In genomic region chr10:31939797-31940708, GRCh38 we compare ENCODE assay signal across 13 cellular contexts. TPM values are rescaled to one million over a fixed set of nuclear protein-coding genes. Genes with fewer than 3 reads are reported as not detected.
DNase-seq lines count a peak whose midpoint lies in the region; ATAC-seq and TF ChIP-seq lines count a peak whose summit lies in the region.
"Had no signal": no experiment of that assay in that cellular context is flagged by ENCODE, and none has a peak within 500 bp of the region (broad histone marks: within the 10 kb centered on the region; RNA-seq: fewer than 3 reads in every experiment).

No MANE protein-coding gene starts in this region.

- no peak overlapping the region for H2BK12ac ChIP-seq in mesenchymal stem cell (ENCODE audit: low read length in 2 of 2)

- ATAC-seq in body of pancreas: no peak
- no peak for ATAC-seq in naive thymus-derived CD8-positive, alpha-beta T cell

- no peak overlapping the region for H2BK5ac ChIP-seq in mesenchymal stem cell (ENCODE audit: low read depth, low read length, poor library complexity, severe bottlenecking)

- no peak overlapping the region for H2AK5ac ChIP-seq in mesenchymal stem cell (ENCODE audit: low read length, severe bottlenecking)

- H3K23ac ChIP-seq in mesenchymal stem cell (ENCODE audit: low read length in 2 of 2): no peak overlapping the region

- H4K8ac ChIP-seq in mesenchymal stem cell (ENCODE audit: low read length): no peak overlapping the region

- peaks cover 4% of the 10 kb centered on the region for H3K79me1 ChIP-seq in mesenchymal stem cell (replicated peaks; ENCODE audit: low read length, poor library complexity, severe bottlenecking)

- DNase-seq in Caco-2 (no peak), NCI-H226 (peak; percentile 42), body of pancreas (no peak), mesenchymal stem cell (peak; percentile 38), SIG-M5 (lab: John Stamatoyannopoulos, UW) (no peak), tibial artery (no peak), GDM1 (lab: John Stamatoyannopoulos, UW) (no peak)
- no peak for DNase-seq in naive thymus-derived CD8-positive, alpha-beta T cell
- DNase-seq: activated naive CD8-positive, alpha-beta T cell treated with anti-CD3 and anti-CD28 coated beads, Interleukin-2, amount 10 ng/mL, durations not matched to agents 7 days and 5 days had no signal

- peak overlapping the region; percentile 81 for H3K9ac ChIP-seq in mesenchymal stem cell (ENCODE audit: low read length)

- no TSS peak for BruUV-seq in Caco-2 (replicated peaks; lab: Mats Ljungman, UMichigan)

- H3K18ac ChIP-seq in mesenchymal stem cell (ENCODE audit: low read depth in 1 of 2, low read length in 2 of 2): no peak overlapping the region

- H3K4me1 ChIP-seq in Caco-2: peaks cover 66% of the 10 kb centered on the region
- H3K4me1 ChIP-seq in body of pancreas: peaks cover 59% of the 10 kb centered on the region
- H3K4me1 ChIP-seq in mesenchymal stem cell (ENCODE audit: control insufficient read depth, insufficient read depth, low read depth, low read length): peaks cover 6% of the 10 kb centered on the region
- peaks cover 0 to 28% (median 8%) of the 10 kb centered on the region in 4 donors for H3K4me1 ChIP-seq in tibial artery

- no peak overlapping the region for H3K4ac ChIP-seq in mesenchymal stem cell (ENCODE audit: low read depth in 1 of 2, low read length in 2 of 2)

- POLR2A ChIA-PET in Caco-2 (lab: Charles Lee): no interaction called here
- POLR2A ChIA-PET in naive thymus-derived CD8-positive, alpha-beta T cell (lab: Charles Lee): no interaction called here

- no peak overlapping the region for H2BK15ac ChIP-seq in mesenchymal stem cell (ENCODE audit: low read depth, poor library complexity, severe bottlenecking)

- H3K4me1 Mint-ChIP-seq in Caco-2 (ENCODE audit: low read depth, unreplicated experiment): peaks cover 46% of the 10 kb centered on the region
- peaks cover 2 to 18% (median 6%) of the 10 kb centered on the region in 4 donors for H3K4me1 Mint-ChIP-seq in naive thymus-derived CD8-positive, alpha-beta T cell

- H3K4me3 ChIP-seq in Caco-2 (ENCODE audit: low read depth, low read length) (no peak overlapping the region), body of pancreas (no peak overlapping the region), mesenchymal stem cell (ENCODE audit: insufficient read depth in 1 of 2, low read depth in 1 of 2, low read length in 2 of 2) (peak overlapping the region in 1 of 2 experiments; percentile 22), tibial artery (no peak overlapping the region)
- H3K4me3 ChIP-seq: gastroesophageal sphincter had no signal

- intact Hi-C loops in Caco-2 (cut with micrococcal nuclease; ENCODE audit: unreplicated experiment): no loop called here
- intact Hi-C loops in body of pancreas (cut with DNase I): no loop called here
- intact Hi-C loops in tibial artery (cut with DNase I; ENCODE audit: low total_unique reads): loop anchor here (10.0 kb wide), 1 partner anchor 75 kb away; no protein-coding TSS in a partner anchor

- H3K36me3 ChIP-seq in Caco-2 (ENCODE audit: control insufficient read depth, insufficient read depth, low read length) (no peaks in the 10 kb centered on the region), body of pancreas (replicated peaks in 1 of 2; ENCODE audit: insufficient read depth in 1 of 2, low read depth in 2 of 2) (no peaks in the 10 kb centered on the region), mesenchymal stem cell (ENCODE audit: control insufficient read depth in 1 of 2, insufficient read depth in 2 of 2, low read depth in 1 of 2, low read length in 2 of 2) (no peaks in the 10 kb centered on the region), tibial artery (no peaks in the 10 kb centered on the region)
- H3K36me3 ChIP-seq: gastroesophageal sphincter, neutrophil had no signal

- H3K27me3 ChIP-seq in Caco-2 (replicated peaks; ENCODE audit: control insufficient read depth, insufficient read depth, low read length): no peaks in the 10 kb centered on the region
- no peaks in the 10 kb centered on the region for H3K27me3 ChIP-seq in body of pancreas
- H3K27me3 ChIP-seq in mesenchymal stem cell (ENCODE audit: control insufficient read depth in 1 of 2, insufficient read depth in 1 of 2, low read length in 2 of 2): no peaks in the 10 kb centered on the region
- H3K27me3 ChIP-seq in tibial artery: no peaks in the 10 kb centered on the region
- H3K27me3 ChIP-seq: gastroesophageal sphincter, neutrophil had no signal

- CTCF ChIA-PET in Caco-2 (lab: Charles Lee): interaction anchor here (1.3 kb wide), 1 partner anchor 78 kb away, joined by 3 read pairs; no protein-coding TSS in a partner anchor

- H3K27ac Mint-ChIP-seq in Caco-2 (ENCODE audit: unreplicated experiment): peak overlapping the region; percentile 16
- no peak overlapping the region for H3K27ac Mint-ChIP-seq in naive thymus-derived CD8-positive, alpha-beta T cell
- H3K27ac Mint-ChIP-seq: activated naive CD8-positive, alpha-beta T cell treated with anti-CD3 and anti-CD28 coated beads, Interleukin-2, amount 10 ng/mL, durations not matched to agents 7 days and 5 days; B cell; dendritic cell treated with granulocyte-macrophage colony-stimulating factor and Interleukin-4, amounts not matched to agents 40 ng/mL and 50 ng/mL, for 4 days had no signal

- no peaks in the 10 kb centered on the region for H3K27me3 Mint-ChIP-seq in Caco-2 (ENCODE audit: insufficient read depth, unreplicated experiment)
- no peaks in the 10 kb centered on the region for H3K27me3 Mint-ChIP-seq in naive thymus-derived CD8-positive, alpha-beta T cell
- H3K27me3 Mint-ChIP-seq: B cell; dendritic cell treated with granulocyte-macrophage colony-stimulating factor and Interleukin-4, amounts not matched to agents 40 ng/mL and 50 ng/mL, for 4 days had no signal

- H2AFZ ChIP-seq in mesenchymal stem cell (ENCODE audit: low read depth, low read length): no peak overlapping the region

- H2BK120ac ChIP-seq in mesenchymal stem cell (ENCODE audit: low read depth, low read length): no peak overlapping the region

- TF ChIP-seq POLR2A in body of pancreas (IDR thresholded peaks at IDR 0.05): no peak

- H3K27ac ChIP-seq in body of pancreas (peak overlapping the region; percentile 20 to 85 (median 74)), mesenchymal stem cell (ENCODE audit: low read length, poor library complexity, severe bottlenecking) (no peak overlapping the region), tibial artery (no peak overlapping the region)
- H3K27ac ChIP-seq: gastroesophageal sphincter, neutrophil had no signal

- no peaks in the 10 kb centered on the region for H3K36me3 Mint-ChIP-seq in Caco-2 (ENCODE audit: insufficient read depth, unreplicated experiment)
- H3K36me3 Mint-ChIP-seq in naive thymus-derived CD8-positive, alpha-beta T cell: no peaks in the 10 kb centered on the region
- H3K36me3 Mint-ChIP-seq: activated naive CD8-positive, alpha-beta T cell treated with anti-CD3 and anti-CD28 coated beads, Interleukin-2, amount 10 ng/mL, durations not matched to agents 7 days and 5 days had no signal

- H3K4me3 Mint-ChIP-seq in Caco-2 (ENCODE audit: unreplicated experiment): no peak overlapping the region
- H3K4me3 Mint-ChIP-seq in naive thymus-derived CD8-positive, alpha-beta T cell: no peak overlapping the region
- H3K4me3 Mint-ChIP-seq: activated naive CD8-positive, alpha-beta T cell treated with anti-CD3 and anti-CD28 coated beads, Interleukin-2, amount 10 ng/mL, durations not matched to agents 7 days and 5 days; B cell; dendritic cell treated with granulocyte-macrophage colony-stimulating factor and Interleukin-4, amounts not matched to agents 40 ng/mL and 50 ng/mL, for 4 days had no signal

- TF ChIP-seq CTCF in Caco-2 (IDR thresholded peaks at IDR 0.05; ENCODE audit: insufficient read depth in 1 of 2, low read depth in 1 of 2, low read length in 1 of 2, severe bottlenecking in 1 of 2, unreplicated experiment in 1 of 2) (no peak), body of pancreas (IDR thresholded peaks at IDR 0.05) (no peak), tibial artery (IDR thresholded peaks at IDR 0.05) (no peak)

- no peaks in the 10 kb centered on the region for H3K9me3 Mint-ChIP-seq in Caco-2 (ENCODE audit: unreplicated experiment)
- H3K9me3 Mint-ChIP-seq in naive thymus-derived CD8-positive, alpha-beta T cell: no peaks in the 10 kb centered on the region
- H3K9me3 Mint-ChIP-seq: activated naive CD8-positive, alpha-beta T cell treated with anti-CD3 and anti-CD28 coated beads, Interleukin-2, amount 10 ng/mL, durations not matched to agents 7 days and 5 days; dendritic cell treated with granulocyte-macrophage colony-stimulating factor and Interleukin-4, amounts not matched to agents 40 ng/mL and 50 ng/mL, for 4 days had no signal

- H3K14ac ChIP-seq in mesenchymal stem cell (ENCODE audit: low read length in 2 of 2): no peak overlapping the region

- H4K91ac ChIP-seq in mesenchymal stem cell (ENCODE audit: low read length): no peak overlapping the region

- WGBS in body of pancreas, 2 donors: 27 to 44% methylated on average over 4 of the region's 4 CpGs
- WGBS in mesenchymal stem cell: 49% methylated on average over 3 of the region's 4 CpGs

- H3K4me2 ChIP-seq in mesenchymal stem cell (ENCODE audit: low read length, poor library complexity, severe bottlenecking): no peak overlapping the region

- H3K9me3 ChIP-seq in Caco-2: no peaks in the 10 kb centered on the region
- H3K9me3 ChIP-seq in body of pancreas: no peaks in the 10 kb centered on the region
- no peaks in the 10 kb centered on the region for H3K9me3 ChIP-seq in mesenchymal stem cell (ENCODE audit: control insufficient read depth, low read length)
- no peaks in the 10 kb centered on the region for H3K9me3 ChIP-seq in tibial artery
- H3K9me3 ChIP-seq: gastroesophageal sphincter, neutrophil had no signal

RNA-seq across cellular contexts. Expression of gene ARHGAP12, which starts 11.4 kb away (rescaled TPM):
- total RNA-seq in Caco-2 (2022): 62.3 and 63.1 TPM in 2 replicates
- 10 to 100 TPM; 34.3 to 39.4 TPM for total RNA-seq in body of pancreas
- polyA plus RNA-seq in mesenchymal stem cell (2013, experiment 1 of 2): 20.8 TPM
- 20.0 TPM for polyA plus RNA-seq in mesenchymal stem cell (2013, experiment 2 of 2)
- total RNA-seq in naive thymus-derived CD8-positive, alpha-beta T cell: 10 to 100 TPM; 33.8 to 35.0 TPM
- 10 to 100 TPM in 2 of 3 donors, 1 to 10 TPM in 1; 9.9 to 11.3 (median 10.7) TPM for polyA plus RNA-seq in naive thymus-derived CD8-positive, alpha-beta T cell

Comparison
In these comparisons a context has a peak if more than half of its experiments do, and no peak if none do; other contexts are left out.
1. DNase-seq: peak in NCI-H226 (single experiment) and mesenchymal stem cell (single experiment); none in Caco-2 (0 of 2), body of pancreas (0 of 4), SIG-M5 (single experiment), naive thymus-derived CD8-positive, alpha-beta T cell (0 of 10), tibial artery (0 of 2) and GDM1 (single experiment).
2. H3K27ac ChIP-seq: peak in body of pancreas (4 of 4); none in mesenchymal stem cell (single experiment) and tibial artery (0 of 2).